In the genomic region with DNA sequence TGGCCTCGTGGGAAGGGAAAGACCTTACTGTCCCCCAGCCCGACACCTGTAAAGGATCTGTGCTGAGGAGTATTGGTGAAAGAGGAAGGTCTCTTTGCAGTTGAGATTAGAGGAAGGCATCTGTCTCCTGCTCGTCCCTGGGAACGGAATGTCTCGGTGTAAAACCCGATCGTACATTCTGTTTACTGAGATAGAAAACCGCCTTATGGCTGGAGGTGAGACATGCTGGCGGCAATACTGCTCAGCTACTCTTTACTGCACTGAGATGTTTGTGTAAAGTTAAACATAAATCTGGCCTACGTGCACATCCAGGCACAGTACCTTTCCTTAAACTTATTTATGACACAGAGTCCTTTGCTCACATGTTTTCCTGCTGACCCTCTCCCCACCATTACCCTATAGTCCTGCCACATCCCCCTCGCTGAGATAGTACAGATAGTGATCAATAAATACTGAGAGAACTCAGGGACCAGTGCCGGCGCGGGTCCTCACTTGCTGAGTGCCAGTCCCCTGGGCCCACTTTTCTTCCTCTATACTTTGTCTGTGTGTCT, we compare ENCODE assay signal across 13 cellular contexts. TPM values are rescaled to one million over a fixed set of nuclear protein-coding genes. Genes with fewer than 3 reads are reported as not detected.
DNase-seq lines count a peak whose midpoint lies in the region; ATAC-seq and TF ChIP-seq lines count a peak whose summit lies in the region.
"Not testable (repeated sequence)": the region's sequence is repeated elsewhere in the genome, so short reads cannot be mapped to it uniquely, and the experiment has no call there.
"Had no signal": no experiment of that assay in that cellular context is flagged by ENCODE, and none has a peak within 500 bp of the region (broad histone marks: within the 10 kb centered on the region; RNA-seq: fewer than 3 reads in every experiment).

No MANE protein-coding gene starts in this region.

- H3K9me3 Mint-ChIP-seq in type B pancreatic cell: peaks cover 11% of the 10 kb centered on the region

- not testable (repeated sequence) for H3K4me3 ChIP-seq in WERI-Rb-1 (ENCODE audit: low read depth, low read length); left ventricle myocardium inferior; mucosa of descending colon; prostate gland

- H3K9me3 ChIP-seq in WERI-Rb-1 (ENCODE audit: severe bottlenecking); left ventricle myocardium inferior (replicated peaks); mucosa of descending colon; prostate gland: not testable (repeated sequence)

- H3K27ac Mint-ChIP-seq in type B pancreatic cell: peak overlapping the region; percentile 60

- H3K4me3 Mint-ChIP-seq in type B pancreatic cell: not testable (repeated sequence)

- H3K4me1 Mint-ChIP-seq in type B pancreatic cell (ENCODE audit: unreplicated experiment): peaks cover 15% of the 10 kb centered on the region

- H3K27ac ChIP-seq in WERI-Rb-1 (peak overlapping the region; percentile 66), cingulate gyrus (ENCODE audit: low read depth, low read length) (peak overlapping the region; percentile 65), left ventricle myocardium inferior (replicated peaks) (peak overlapping the region; percentile 38), prostate gland (peak overlapping the region; percentile 72 to 88)

- TF ChIP-seq CTCF in WERI-Rb-1 (IDR thresholded peaks at IDR 0.05; ENCODE audit: low read depth, low read length); left ventricle myocardium inferior (IDR thresholded peaks at IDR 0.05; ENCODE audit: borderline replicate concordance); mucosa of descending colon (IDR thresholded peaks at IDR 0.05); prostate gland (IDR thresholded peaks at IDR 0.05); type B pancreatic cell (conservative IDR thresholded peaks at IDR 0.05): not testable (repeated sequence)

- DNase-seq in Caki2 (ENCODE audit: low read depth): peak; percentile 19
- DNase-seq in WERI-Rb-1: peak; percentile 38
- DNase-seq in left ventricle myocardium inferior; type B pancreatic cell (ENCODE audit: extremely low spot score, unreplicated experiment): not testable (repeated sequence)
- peak; percentile 41 to 72 (median 42) for DNase-seq in mucosa of descending colon
- peak; percentile 81 for DNase-seq in prostate gland (ENCODE audit: low spot score)

- in situ Hi-C loops in Caki2 (cut with HindIII; ENCODE audit: low pct_unique_long_range_greater_than_20kb, low sequenced_read_pairs): not testable (repeated sequence)

- 24% methylated on average over 14 of the region's 14 CpGs for WGBS in prostate gland

- H3K27me3 Mint-ChIP-seq in type B pancreatic cell: not testable (repeated sequence)

- peaks cover 21% of the 10 kb centered on the region for H3K4me1 ChIP-seq in left ventricle myocardium inferior
- peaks cover 44% of the 10 kb centered on the region for H3K4me1 ChIP-seq in mucosa of descending colon (ENCODE audit: low read depth)
- peaks cover 34% of the 10 kb centered on the region for H3K4me1 ChIP-seq in prostate gland (replicated peaks)

- H3K36me3 Mint-ChIP-seq in type B pancreatic cell: not testable (repeated sequence)

- intact Hi-C loops in left ventricle myocardium inferior (cut with micrococcal nuclease); mucosa of descending colon (cut with DNase I, micrococcal nuclease); prostate gland (cut with DNase I): not testable (repeated sequence)

- H3K36me3 ChIP-seq in WERI-Rb-1; left ventricle myocardium inferior; mucosa of descending colon (ENCODE audit: low read depth); prostate gland: not testable (repeated sequence)

- TF ChIP-seq POLR2A in prostate gland (IDR thresholded peaks at IDR 0.05): not testable (repeated sequence)

- H3K27me3 ChIP-seq in WERI-Rb-1 (ENCODE audit: insufficient read depth, low read depth, severe bottlenecking); left ventricle myocardium inferior (ENCODE audit: low read depth); prostate gland (replicated peaks; ENCODE audit: insufficient read depth): not testable (repeated sequence)

- ATAC-seq in mucosa of descending colon: not testable (repeated sequence)

RNA-seq across cellular contexts. Expression of gene LGI4, which starts 5.1 kb away (rescaled TPM):
- total RNA-seq in Caki2 (2014; rRNA removed; shearing (Covaris generic); ENCODE audit: low replicate concordance): 0.29 TPM in 1 of 2 replicates, not detected in the other
- total RNA-seq in left ventricle myocardium inferior (8.4 TPM), mucosa of descending colon (10 to 100 TPM; 14.1 to 38.8 (median 31.1) TPM), prostate gland (10 to 100 TPM in 1 of 2 donors, 1 to 10 TPM in 1; 9.1 to 16.3 TPM), type B pancreatic cell (ENCODE audit: low replicate concordance) (0.21 and 2.2 TPM in 2 replicates)
- total RNA-seq: GM12878, H4, HT1080 had no signal

RNA-seq across cellular contexts. Expression of gene FXYD1, which starts 8.8 kb away (rescaled TPM):
- not detected in 2 replicates for total RNA-seq in Caki2 (2014; rRNA removed; shearing (Covaris generic); ENCODE audit: low replicate concordance)
- total RNA-seq in left ventricle myocardium inferior (509 TPM), mucosa of descending colon (10 to 100 TPM; 13.3 to 71.0 (median 15.4) TPM), prostate gland (10 to 100 TPM; 15.9 to 30.6 TPM), type B pancreatic cell (ENCODE audit: low replicate concordance) (2.0 and 5.3 TPM in 2 replicates)
- total RNA-seq: G401, H4, HT1080 had no signal

RNA-seq across cellular contexts. Expression of gene FXYD7, which starts 13.3 kb away (rescaled TPM):
- not detected in 2 replicates for total RNA-seq in Caki2 (2014; rRNA removed; shearing (Covaris generic); ENCODE audit: low replicate concordance)
- total RNA-seq in left ventricle myocardium inferior (not detected), mucosa of descending colon (1 to 10 TPM in 1 of 3 donors, not detected in 2; 1.5 TPM), prostate gland (not detected), type B pancreatic cell (ENCODE audit: low replicate concordance) (1.5 TPM in 1 of 2 replicates, not detected in the other)
- total RNA-seq: G401 had no signal

RNA-seq across cellular contexts. Expression of gene FXYD3, which starts 14.2 kb away (rescaled TPM):
- not detected in 2 replicates for total RNA-seq in Caki2 (2014; rRNA removed; shearing (Covaris generic); ENCODE audit: low replicate concordance)
- total RNA-seq in left ventricle myocardium inferior (1.1 TPM), mucosa of descending colon (1,000 to 10,000 TPM; 1,086 to 3,973 (median 3,185) TPM), prostate gland (1,000 to 10,000 TPM in 1 of 2 donors, 100 to 1,000 TPM in 1; 365 to 1,352 TPM), type B pancreatic cell (ENCODE audit: low replicate concordance) (77.5 and 157 TPM in 2 replicates)
- total RNA-seq: CD4-positive, CD25-positive, alpha-beta regulatory T cell; G401; H4; HFFc6; HT1080 had no signal

RNA-seq across cellular contexts. Expression of gene FXYD5, which starts 24.7 kb away (rescaled TPM):
- total RNA-seq in Caki2 (2014; rRNA removed; shearing (Covaris generic); ENCODE audit: low replicate concordance): 43.7 and 51.5 TPM in 2 replicates
- total RNA-seq in left ventricle myocardium inferior (23.4 TPM), mucosa of descending colon (10 to 100 TPM in 2 of 3 donors, 1 to 10 TPM in 1; 9.1 to 20.8 (median 17.9) TPM), prostate gland (10 to 100 TPM; 18.8 to 43.2 TPM), type B pancreatic cell (ENCODE audit: low replicate concordance) (24.2 and 92.8 TPM in 2 replicates)
- total RNA-seq: G401 had no signal
